7 cellular contexts compared by ENCODE assay signal in the genomic region with DNA sequence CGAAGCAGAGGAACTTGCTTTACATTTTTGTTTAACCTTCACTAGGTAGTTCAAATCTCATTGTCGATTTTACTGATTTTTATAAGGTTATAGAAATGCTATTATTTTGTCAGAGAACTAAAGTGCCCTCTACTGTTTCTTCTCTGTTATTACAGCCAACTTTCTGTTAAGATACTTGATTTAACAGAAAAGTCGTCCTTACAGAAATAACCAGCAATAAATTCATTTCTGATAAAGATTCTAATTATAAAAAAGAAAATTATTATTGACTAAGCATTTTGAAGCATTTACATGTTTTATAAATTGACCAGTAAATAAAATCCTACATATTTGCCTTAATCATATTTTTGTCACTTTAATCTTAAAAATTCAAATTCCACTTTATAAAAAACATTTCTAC.
DNase-seq lines count a peak whose midpoint lies in the region; ATAC-seq, FAIRE-seq and TF ChIP-seq lines count a peak whose summit lies in the region.

No MANE protein-coding gene starts in this region.

- no peak for TF ChIP-seq EP300 in K562 (IDR thresholded peaks at IDR 0.05; ENCODE audit: low read length)

- H3K27ac ChIP-seq in K562 (ENCODE audit: extremely low read depth, low read depth, low read length) (no peak overlapping the region), lung (ENCODE audit: low read depth in 1 of 2, low read length in 1 of 2) (no peak overlapping the region)

- TF ChIP-seq POLR2A in K562 (conservative IDR thresholded peaks at IDR 0.05): no peak

- H3K4me1 ChIP-seq in K562 (replicated peaks in 1 of 2; ENCODE audit: control insufficient read depth in 2 of 2, insufficient read depth in 2 of 2, low read length in 2 of 2) (no peaks in the 10 kb centered on the region), lung (ENCODE audit: control insufficient read depth in 2 of 2, insufficient read depth in 2 of 2, low read length in 2 of 2) (peaks cover 3 to 9% of the 10 kb centered on the region in 2 donors)

- H3K27me3 ChIP-seq in K562 (ENCODE audit: control insufficient read depth in 2 of 2, insufficient read depth in 2 of 2, low read length in 2 of 2) (no peaks in the 10 kb centered on the region), lung (ENCODE audit: control insufficient read depth, insufficient read depth) (no peaks in the 10 kb centered on the region)

- FAIRE-seq in K562 (lab: Jason Lieb, UNC): no peak

- WGBS in K562 (ENCODE audit: insufficient coverage, low coverage, missing lambda C conversion rate): 0% methylated on average over 3 of the region's 3 CpGs
- 23 to 28% methylated on average over 3 of the region's 3 CpGs for WGBS in lung, 2 donors

- H3K36me3 ChIP-seq in K562 (ENCODE audit: control insufficient read depth, insufficient read depth, low read length): no peaks in the 10 kb centered on the region
- peaks cover 0 to 2% of the 10 kb centered on the region in 2 donors for H3K36me3 ChIP-seq in lung (ENCODE audit: control insufficient read depth in 2 of 2, insufficient read depth in 2 of 2, low read length in 2 of 2)

- TF ChIP-seq CTCF in GM12873 (IDR thresholded peaks at IDR 0.05; ENCODE audit: insufficient read depth, low read depth, low read length, missing control alignments) (peak; percentile 51), K562 (IDR thresholded peaks at IDR 0.05 in 2 of 3, conservative IDR thresholded peaks at IDR 0.05 in 1 of 3; ENCODE audit: insufficient read depth in 2 of 3, low read depth in 1 of 3, low read length in 3 of 3) (peak in 1 of 3 experiments; percentile 42; a peak in 2 of 6 replicates), lung (IDR thresholded peaks at IDR 0.05; ENCODE audit: control extremely low read depth, extremely low read depth) (peak; percentile 37)

- no peak overlapping the region for H2AFZ ChIP-seq in K562 (ENCODE audit: low read depth, low read length)

- POLR2A ChIA-PET in K562 (lab: Yijun Ruan, JAX): no interaction called here

- H4K20me1 ChIP-seq in K562 (replicated peaks; ENCODE audit: control insufficient read depth, insufficient read depth, low read length): no peaks in the 10 kb centered on the region

- intact Hi-C loops in K562 (cut with micrococcal nuclease): loop anchor here (2.0 to 5.0 kb wide), 3 partner anchors 159 to 1127 kb away; no protein-coding TSS in a partner anchor

- ATAC-seq in K562: no peak
- no peak for ATAC-seq in lung (ENCODE audit: insufficient read depth, low FRiP score)

- CTCF ChIA-PET in K562 (lab: Yijun Ruan, JAX; ENCODE audit: low intra/inter-chr PET ratio): interaction anchor here (1.2 kb wide), 1 partner anchor 159 kb away, joined by 4 read pairs; no protein-coding TSS in a partner anchor

- TF ChIP-seq RAD21 in K562 (CRISPR knock-in tag; conservative IDR thresholded peaks at IDR 0.05 in 1 of 2, IDR thresholded peaks at IDR 0.05 in 1 of 2): peak; percentile 32 to 54

- no peak overlapping the region for H3K4me2 ChIP-seq in K562 (ENCODE audit: insufficient read depth, low read length)

- H3K4me3 ChIP-seq in K562 (no peak overlapping the region), lung (no peak overlapping the region)

- H3K9me1 ChIP-seq in K562 (ENCODE audit: control insufficient read depth, insufficient read depth, low read length): no peaks in the 10 kb centered on the region

- no peak overlapping the region for H3K9ac ChIP-seq in K562 (ENCODE audit: insufficient read depth in 1 of 2, low read depth in 2 of 2, low read length in 2 of 2)

- no TSS peak for BruUV-seq in K562 (replicated peaks; lab: Mats Ljungman, UMichigan)

- in situ Hi-C loops in K562 (cut with MboI): no loop called here

- no peaks in the 10 kb centered on the region for H3K9me3 ChIP-seq in K562 (replicated peaks; ENCODE audit: control insufficient read depth, insufficient read depth, low read depth, low read length)
- no peaks in the 10 kb centered on the region for H3K9me3 ChIP-seq in lung (ENCODE audit: control insufficient read depth in 2 of 2, insufficient read depth in 1 of 2, low read length in 1 of 2)

- H3K79me2 ChIP-seq in K562 (ENCODE audit: control insufficient read depth, insufficient read depth, low read length): no peaks in the 10 kb centered on the region

- DNase-seq in NCI-H1694 treated with DMSO at 0.1 percent for 48 hours (lab: John Stamatoyannopoulos, UW) (peak; percentile 68), K562 (ENCODE audit: extremely low read depth in 1 of 4, low spot score in 3 of 4) (peak in 2 of 4 experiments; percentile 8 to 20), lung (ENCODE audit: low spot score) (no peak), mesenteric fat pad (ENCODE audit: low spot score) (no peak)
- no peak for DNase-seq in stimulated activated naive CD4-positive, alpha-beta T cell treated with Interleukin-2 at 50 U/mL for 16 hours (lab: John Stamatoyannopoulos, UW)
- DNase-seq in activated CD4-positive, CD25-positive, alpha-beta regulatory T cell (lab: John Stamatoyannopoulos, UW): no peak

TF ChIP-seq in K562, 482 proteins besides CTCF, POLR2A, EP300 and RAD21:
- TF ChIP-seq, protein P1, sequence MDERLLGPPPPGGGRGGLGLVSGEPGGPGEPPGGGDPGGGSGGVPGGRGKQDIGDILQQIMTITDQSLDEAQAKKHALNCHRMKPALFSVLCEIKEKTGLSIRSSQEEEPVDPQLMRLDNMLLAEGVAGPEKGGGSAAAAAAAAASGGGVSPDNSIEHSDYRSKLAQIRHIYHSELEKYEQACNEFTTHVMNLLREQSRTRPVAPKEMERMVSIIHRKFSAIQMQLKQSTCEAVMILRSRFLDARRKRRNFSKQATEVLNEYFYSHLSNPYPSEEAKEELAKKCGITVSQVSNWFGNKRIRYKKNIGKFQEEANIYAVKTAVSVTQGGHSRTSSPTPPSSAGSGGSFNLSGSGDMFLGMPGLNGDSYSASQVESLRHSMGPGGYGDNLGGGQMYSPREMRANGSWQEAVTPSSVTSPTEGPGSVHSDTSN (CRISPR knock-in tag; IDR thresholded peaks at IDR 0.05; ENCODE audit: low read depth): no peak
- TF ChIP-seq, protein P1 (tag; conservative IDR thresholded peaks at IDR 0.05; ENCODE audit: low read depth): no peak
- no peak for TF ChIP-seq TAL1 (IDR thresholded peaks at IDR 0.05)
